Comparison of ENCODE assay signal across 1 cellular context in the genomic region with DNA sequence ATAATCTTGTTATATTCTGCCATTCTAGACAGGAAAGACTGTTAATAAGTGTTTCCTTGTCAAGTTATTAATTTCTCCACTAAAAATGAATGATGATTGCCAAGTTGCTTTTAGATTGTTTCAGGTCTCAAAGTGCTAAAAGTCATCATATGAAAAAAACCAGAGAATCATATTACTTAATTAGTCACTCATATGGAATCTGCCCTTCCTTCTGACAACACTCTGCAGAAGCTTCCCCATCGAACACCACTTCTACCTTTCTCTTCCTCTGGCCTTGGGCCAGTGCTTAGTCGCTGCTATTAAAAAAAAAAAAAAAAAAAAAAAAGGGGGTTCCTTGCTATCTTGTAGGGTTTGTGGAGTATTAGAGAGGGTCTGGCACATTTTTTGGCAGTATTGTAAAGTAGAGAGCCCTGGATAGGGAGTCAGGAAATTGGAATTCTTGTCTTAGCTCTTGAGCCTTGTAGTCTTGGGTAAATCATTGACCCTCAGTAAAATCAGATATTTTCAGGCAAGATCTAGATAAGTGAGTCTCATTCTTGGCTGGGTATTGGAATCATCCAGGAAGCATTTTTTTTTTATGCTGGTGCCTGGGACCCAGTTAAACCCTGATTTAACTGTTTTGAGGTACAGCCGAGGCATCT.
TF ChIP-seq lines count a peak whose summit lies in the region.

No MANE protein-coding gene starts in this region.

TF ChIP-seq in IMR-90, 13 proteins besides CTCF, POLR2A, EP300 and RAD21:
- TF ChIP-seq, protein P1, sequence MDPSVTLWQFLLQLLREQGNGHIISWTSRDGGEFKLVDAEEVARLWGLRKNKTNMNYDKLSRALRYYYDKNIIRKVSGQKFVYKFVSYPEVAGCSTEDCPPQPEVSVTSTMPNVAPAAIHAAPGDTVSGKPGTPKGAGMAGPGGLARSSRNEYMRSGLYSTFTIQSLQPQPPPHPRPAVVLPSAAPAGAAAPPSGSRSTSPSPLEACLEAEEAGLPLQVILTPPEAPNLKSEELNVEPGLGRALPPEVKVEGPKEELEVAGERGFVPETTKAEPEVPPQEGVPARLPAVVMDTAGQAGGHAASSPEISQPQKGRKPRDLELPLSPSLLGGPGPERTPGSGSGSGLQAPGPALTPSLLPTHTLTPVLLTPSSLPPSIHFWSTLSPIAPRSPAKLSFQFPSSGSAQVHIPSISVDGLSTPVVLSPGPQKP (IDR thresholded peaks at IDR 0.05; ENCODE audit: borderline replicate concordance, low read depth, low read length), result no peak
- TF ChIP-seq RCOR1 (IDR thresholded peaks at IDR 0.05; ENCODE audit: insufficient replicate concordance, low read length), result no peak
- TF ChIP-seq NFE2L2 (IDR thresholded peaks at IDR 0.05; ENCODE audit: low read depth, low read length), result no peak
- no peak for TF ChIP-seq CHD1 (IDR thresholded peaks at IDR 0.05; ENCODE audit: low read depth, low read length)
- TF ChIP-seq USF2 (IDR thresholded peaks at IDR 0.05; ENCODE audit: low read depth, low read length), result no peak
- TF ChIP-seq BHLHE40 (IDR thresholded peaks at IDR 0.05; ENCODE audit: low read depth, low read length), result no peak
- TF ChIP-seq MAFK (IDR thresholded peaks at IDR 0.05; ENCODE audit: low read depth, low read length), result no peak
- no peak for TF ChIP-seq RFX5 (IDR thresholded peaks at IDR 0.05; ENCODE audit: low read depth, low read length)
- TF ChIP-seq FOS (IDR thresholded peaks at IDR 0.05; ENCODE audit: low read depth, low read length), result no peak
- no peak for TF ChIP-seq CEBPB (IDR thresholded peaks at IDR 0.05; ENCODE audit: low read depth, low read length)
- no peak for TF ChIP-seq SMC3 (IDR thresholded peaks at IDR 0.05; ENCODE audit: low read depth, low read length)
- TF ChIP-seq MAZ (IDR thresholded peaks at IDR 0.05; ENCODE audit: borderline replicate concordance, low read depth, low read length), result no peak
- no peak for TF ChIP-seq MXI1 (IDR thresholded peaks at IDR 0.05; ENCODE audit: borderline replicate concordance, low read depth, low read length)
